In the genomic region with DNA sequence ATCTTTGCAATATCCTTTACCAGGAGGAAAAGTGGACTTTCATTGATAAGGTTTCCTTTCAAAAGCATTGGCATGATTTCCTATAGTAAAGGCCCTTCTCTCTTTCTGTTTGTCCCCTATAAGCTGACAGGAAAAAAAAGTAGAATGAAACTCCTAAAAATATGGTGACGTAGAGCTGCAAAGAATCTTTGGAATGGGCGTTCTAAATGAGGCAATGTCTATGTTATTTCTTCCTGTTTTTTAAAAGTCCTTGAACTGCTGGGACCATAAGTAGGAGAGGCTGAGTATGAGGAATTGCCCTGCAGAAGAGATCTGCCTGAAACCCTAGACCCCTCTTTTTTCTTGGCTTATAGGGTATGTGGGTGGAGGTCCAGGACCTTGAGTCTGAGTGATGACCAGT, we compare ENCODE assay signal across 1 cellular context.
TF ChIP-seq lines count a peak whose summit lies in the region.

No MANE protein-coding gene starts in this region.

TF ChIP-seq in HepG2, 621 proteins besides CTCF, POLR2A, EP300 and RAD21 (continued from another document):
- TF ChIP-seq, protein P1, sequence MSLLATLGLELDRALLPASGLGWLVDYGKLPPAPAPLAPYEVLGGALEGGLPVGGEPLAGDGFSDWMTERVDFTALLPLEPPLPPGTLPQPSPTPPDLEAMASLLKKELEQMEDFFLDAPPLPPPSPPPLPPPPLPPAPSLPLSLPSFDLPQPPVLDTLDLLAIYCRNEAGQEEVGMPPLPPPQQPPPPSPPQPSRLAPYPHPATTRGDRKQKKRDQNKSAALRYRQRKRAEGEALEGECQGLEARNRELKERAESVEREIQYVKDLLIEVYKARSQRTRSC (CRISPR knock-in tag; IDR thresholded peaks at IDR 0.05; ENCODE audit: low read depth): no peak
- no peak for TF ChIP-seq POLR2G (IDR thresholded peaks at IDR 0.05; ENCODE audit: low read depth, low read length)
- TF ChIP-seq SMAD1 (CRISPR knock-in tag; IDR thresholded peaks at IDR 0.05; ENCODE audit: borderline replicate concordance, low read depth): no peak
- TF ChIP-seq, protein P2, sequence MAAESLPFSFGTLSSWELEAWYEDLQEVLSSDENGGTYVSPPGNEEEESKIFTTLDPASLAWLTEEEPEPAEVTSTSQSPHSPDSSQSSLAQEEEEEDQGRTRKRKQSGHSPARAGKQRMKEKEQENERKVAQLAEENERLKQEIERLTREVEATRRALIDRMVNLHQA (CRISPR knock-in tag; IDR thresholded peaks at IDR 0.05): no peak
- no peak for TF ChIP-seq ZNF776 (CRISPR knock-in tag; IDR thresholded peaks at IDR 0.05)
- no peak for TF ChIP-seq ZNF12 (CRISPR knock-in tag; IDR thresholded peaks at IDR 0.05)
- TF ChIP-seq GTF3A (CRISPR knock-in tag; conservative IDR thresholded peaks at IDR 0.05): no peak
- TF ChIP-seq CC2D1A (CRISPR knock-in tag; IDR thresholded peaks at IDR 0.05): no peak
- TF ChIP-seq ZNF546 (CRISPR knock-in tag; conservative IDR thresholded peaks at IDR 0.05): no peak
